ENCODE assay signal across 2 cellular contexts in the genomic region with DNA sequence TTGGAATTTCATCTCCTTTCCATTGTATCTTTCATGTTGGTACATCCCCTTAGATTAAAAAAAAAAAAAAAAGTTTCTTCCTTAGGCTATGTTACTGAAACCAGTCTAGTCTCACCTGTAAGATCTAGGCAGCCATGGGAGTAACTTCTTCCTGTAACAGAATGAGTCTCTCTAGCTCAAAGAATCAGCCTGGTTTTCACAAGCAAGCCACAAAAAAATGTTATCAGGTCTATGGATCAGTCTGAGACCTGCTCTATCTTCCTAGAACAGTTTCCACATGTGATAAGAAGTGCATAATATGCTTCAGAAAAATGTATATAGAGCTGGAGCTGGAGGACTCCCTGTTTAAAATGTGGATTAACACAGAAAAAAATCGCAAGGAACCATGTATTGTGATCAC.
TF ChIP-seq lines count a peak whose summit lies in the region.

No MANE protein-coding gene starts in this region.

TF ChIP-seq in IMR-90, 13 proteins besides CTCF, POLR2A, EP300 and RAD21:
- TF ChIP-seq MXI1 (IDR thresholded peaks at IDR 0.05; ENCODE audit: borderline replicate concordance, low read depth, low read length) (no peak), NFE2L2 (IDR thresholded peaks at IDR 0.05; ENCODE audit: low read depth, low read length) (no peak), RCOR1 (IDR thresholded peaks at IDR 0.05; ENCODE audit: insufficient replicate concordance, low read length) (no peak), CHD1 (IDR thresholded peaks at IDR 0.05; ENCODE audit: low read depth, low read length) (no peak), BHLHE40 (IDR thresholded peaks at IDR 0.05; ENCODE audit: low read depth, low read length) (no peak), CEBPB (IDR thresholded peaks at IDR 0.05; ENCODE audit: low read depth, low read length) (no peak), SMC3 (IDR thresholded peaks at IDR 0.05; ENCODE audit: low read depth, low read length) (no peak), FOS (IDR thresholded peaks at IDR 0.05; ENCODE audit: low read depth, low read length) (no peak), MAFK (IDR thresholded peaks at IDR 0.05; ENCODE audit: low read depth, low read length) (no peak)
- TF ChIP-seq, protein P1, sequence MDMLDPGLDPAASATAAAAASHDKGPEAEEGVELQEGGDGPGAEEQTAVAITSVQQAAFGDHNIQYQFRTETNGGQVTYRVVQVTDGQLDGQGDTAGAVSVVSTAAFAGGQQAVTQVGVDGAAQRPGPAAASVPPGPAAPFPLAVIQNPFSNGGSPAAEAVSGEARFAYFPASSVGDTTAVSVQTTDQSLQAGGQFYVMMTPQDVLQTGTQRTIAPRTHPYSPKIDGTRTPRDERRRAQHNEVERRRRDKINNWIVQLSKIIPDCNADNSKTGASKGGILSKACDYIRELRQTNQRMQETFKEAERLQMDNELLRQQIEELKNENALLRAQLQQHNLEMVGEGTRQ (IDR thresholded peaks at IDR 0.05; ENCODE audit: low read depth, low read length), result no peak

TF ChIP-seq in K562, 482 proteins besides CTCF, POLR2A, EP300 and RAD21:
- TF ChIP-seq SMARCE1 (IDR thresholded peaks at IDR 0.05), result peak; percentile 24; the same call in 1 of the 2 replicates
- TF ChIP-seq, protein P2, sequence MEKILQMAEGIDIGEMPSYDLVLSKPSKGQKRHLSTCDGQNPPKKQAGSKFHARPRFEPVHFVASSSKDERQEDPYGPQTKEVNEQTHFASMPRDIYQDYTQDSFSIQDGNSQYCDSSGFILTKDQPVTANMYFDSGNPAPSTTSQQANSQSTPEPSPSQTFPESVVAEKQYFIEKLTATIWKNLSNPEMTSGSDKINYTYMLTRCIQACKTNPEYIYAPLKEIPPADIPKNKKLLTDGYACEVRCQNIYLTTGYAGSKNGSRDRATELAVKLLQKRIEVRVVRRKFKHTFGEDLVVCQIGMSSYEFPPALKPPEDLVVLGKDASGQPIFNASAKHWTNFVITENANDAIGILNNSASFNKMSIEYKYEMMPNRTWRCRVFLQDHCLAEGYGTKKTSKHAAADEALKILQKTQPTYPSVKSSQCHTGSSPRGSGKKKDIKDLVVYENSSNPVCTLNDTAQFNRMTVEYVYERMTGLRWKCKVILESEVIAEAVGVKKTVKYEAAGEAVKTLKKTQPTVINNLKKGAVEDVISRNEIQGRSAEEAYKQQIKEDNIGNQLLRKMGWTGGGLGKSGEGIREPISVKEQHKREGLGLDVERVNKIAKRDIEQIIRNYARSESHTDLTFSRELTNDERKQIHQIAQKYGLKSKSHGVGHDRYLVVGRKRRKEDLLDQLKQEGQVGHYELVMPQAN (IDR thresholded peaks at IDR 0.05; ENCODE audit: borderline replicate concordance), result no peak
- peak; percentile 33; the same call in 1 of the 2 replicates for TF ChIP-seq FOSL1 (tag; conservative IDR thresholded peaks at IDR 0.05)
- peak; percentile 35; the same call in 1 of the 2 replicates for TF ChIP-seq ARID1B (IDR thresholded peaks at IDR 0.05)
- TF ChIP-seq, protein P3, sequence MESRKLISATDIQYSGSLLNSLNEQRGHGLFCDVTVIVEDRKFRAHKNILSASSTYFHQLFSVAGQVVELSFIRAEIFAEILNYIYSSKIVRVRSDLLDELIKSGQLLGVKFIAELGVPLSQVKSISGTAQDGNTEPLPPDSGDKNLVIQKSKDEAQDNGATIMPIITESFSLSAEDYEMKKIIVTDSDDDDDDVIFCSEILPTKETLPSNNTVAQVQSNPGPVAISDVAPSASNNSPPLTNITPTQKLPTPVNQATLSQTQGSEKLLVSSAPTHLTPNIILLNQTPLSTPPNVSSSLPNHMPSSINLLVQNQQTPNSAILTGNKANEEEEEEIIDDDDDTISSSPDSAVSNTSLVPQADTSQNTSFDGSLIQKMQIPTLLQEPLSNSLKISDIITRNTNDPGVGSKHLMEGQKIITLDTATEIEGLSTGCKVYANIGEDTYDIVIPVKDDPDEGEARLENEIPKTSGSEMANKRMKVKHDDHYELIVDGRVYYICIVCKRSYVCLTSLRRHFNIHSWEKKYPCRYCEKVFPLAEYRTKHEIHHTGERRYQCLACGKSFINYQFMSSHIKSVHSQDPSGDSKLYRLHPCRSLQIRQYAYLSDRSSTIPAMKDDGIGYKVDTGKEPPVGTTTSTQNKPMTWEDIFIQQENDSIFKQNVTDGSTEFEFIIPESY (CRISPR knock-in tag; IDR thresholded peaks at IDR 0.05), result no peak
- peak; percentile 8; the same call in 1 of the 2 replicates for TF ChIP-seq JUND (IDR thresholded peaks at IDR 0.05; ENCODE audit: borderline replicate concordance, low read depth, low read length)
- TF ChIP-seq JUND (tag; IDR thresholded peaks at IDR 0.05; ENCODE audit: borderline replicate concordance, low read depth, low read length), result no peak
